24 cellular contexts compared by ENCODE assay signal in the genomic region with DNA sequence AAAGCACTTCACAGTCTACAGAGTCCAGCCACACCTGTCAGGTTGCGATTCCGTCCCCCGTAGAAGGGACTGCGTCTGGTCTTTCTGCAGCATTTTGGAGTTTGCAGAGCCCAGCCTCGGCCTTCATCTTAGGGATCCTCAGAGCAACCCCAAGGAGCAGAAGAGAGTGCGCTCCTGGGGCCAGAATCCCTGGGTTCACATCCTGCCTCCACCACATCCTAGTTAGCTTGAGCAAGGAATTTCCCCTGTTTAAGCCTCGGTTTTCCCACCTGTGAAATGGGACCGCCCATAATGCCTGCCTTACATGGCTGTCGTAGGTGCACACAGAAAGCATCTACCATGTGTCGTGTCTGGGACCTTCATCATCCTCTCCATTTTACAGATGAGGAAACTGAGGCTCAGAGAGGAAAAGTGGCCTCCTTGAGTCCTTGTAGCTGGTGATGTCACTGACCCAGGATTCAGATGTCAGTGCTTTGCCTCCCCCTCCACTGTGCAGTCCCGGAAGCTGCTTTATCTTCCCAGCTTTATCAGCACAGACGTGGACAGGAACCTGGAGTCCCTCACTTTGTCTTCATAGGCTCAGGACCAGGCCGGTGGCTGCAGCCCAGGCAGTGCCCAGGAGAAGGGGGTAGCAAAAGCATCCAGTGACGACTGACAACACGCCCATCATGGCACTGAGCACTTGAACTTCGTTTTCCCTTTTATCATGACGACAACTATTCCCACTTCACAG.
DNase-seq lines count a peak whose midpoint lies in the region; ATAC-seq and TF ChIP-seq lines count a peak whose summit lies in the region.
"Had no signal": no experiment of that assay in that cellular context is flagged by ENCODE, and none has a peak within 500 bp of the region (broad histone marks: within the 10 kb centered on the region; RNA-seq: fewer than 3 reads in every experiment).

No MANE protein-coding gene starts in this region.

- CTCF ChIA-PET in activated CD8-positive, alpha-beta memory T cell treated with anti-CD3 and anti-CD28 coated beads, Interleukin-2, amount 10 ng/mL, durations not matched to agents 7 days and 5 days (lab: Charles Lee): no interaction called here

- H3K36me3 ChIP-seq in neural progenitor cell (no peaks in the 10 kb centered on the region), trophoblast cell (ENCODE audit: control insufficient read depth in 1 of 2, insufficient read depth in 2 of 2, low read length in 2 of 2) (no peaks in the 10 kb centered on the region)

- no peak overlapping the region for H3K27ac Mint-ChIP-seq in activated CD8-positive, alpha-beta memory T cell treated with anti-CD3 and anti-CD28 coated beads, Interleukin-2, amount 10 ng/mL, durations not matched to agents 7 days and 5 days
- peak overlapping the region; percentile 55 for H3K27ac Mint-ChIP-seq in neural progenitor cell
- H3K27ac Mint-ChIP-seq: B cell; CD8-positive, alpha-beta T cell had no signal

- H3K9ac ChIP-seq in neural progenitor cell (no peak overlapping the region), trophoblast cell (ENCODE audit: low read length) (no peak overlapping the region)
- H3K9ac ChIP-seq: GM23248, KMS-11 had no signal

- H4K91ac ChIP-seq in trophoblast cell (ENCODE audit: low read depth, low read length): no peak overlapping the region

- no peak overlapping the region for H3K4me3 Mint-ChIP-seq in activated CD8-positive, alpha-beta memory T cell treated with anti-CD3 and anti-CD28 coated beads, Interleukin-2, amount 10 ng/mL, durations not matched to agents 7 days and 5 days
- H3K4me3 Mint-ChIP-seq in neural progenitor cell: no peak overlapping the region
- H3K4me3 Mint-ChIP-seq: B cell; CD8-positive, alpha-beta T cell; H9 had no signal

- no peak for TF ChIP-seq CTCF in neural progenitor cell (IDR thresholded peaks at IDR 0.05)

- H3K14ac ChIP-seq in trophoblast cell (ENCODE audit: low read length): no peak overlapping the region

- no peaks in the 10 kb centered on the region for H3K9me3 ChIP-seq in neural progenitor cell (ENCODE audit: low read depth)
- H3K9me3 ChIP-seq in trophoblast cell (ENCODE audit: insufficient read depth, low read depth, low read length): no peaks in the 10 kb centered on the region
- H3K9me3 ChIP-seq: Caco-2 had no signal

- no peaks in the 10 kb centered on the region for H4K20me1 ChIP-seq in neural progenitor cell (ENCODE audit: low read depth)

- H3K27ac ChIP-seq in neural progenitor cell (no peak overlapping the region), trophoblast cell (ENCODE audit: low read depth, low read length) (no peak overlapping the region)
- H3K27ac ChIP-seq: 22Rv1, C4-2B, GM23248, KMS-11 had no signal

- no CpG with 5 or more reads among the region's 17 CpGs for WGBS in trophoblast cell (ENCODE audit: extremely low coverage, insufficient coverage, insufficient read length)

- DNase-seq in activated CD8-positive, alpha-beta memory T cell treated with anti-CD3 and anti-CD28 coated beads for 24 hours: peak; percentile 42
- DNase-seq in activated CD8-positive, alpha-beta memory T cell treated with anti-CD3 and anti-CD28 coated beads, Interleukin-2, amount 50 U/mL, for 4 hours: no peak
- DNase-seq in activated CD8-positive, alpha-beta memory T cell treated with anti-CD3 and anti-CD28 coated beads, Interleukin-2, amount 10 ng/mL, durations not matched to agents 7 days and 5 days: peak; percentile 25
- DNase-seq in ecto neural progenitor cell (ENCODE audit: low spot score) (peak; percentile 26), neural progenitor cell (ENCODE audit: low spot score) (no peak), RPMI8226 (no peak), trophoblast cell (no peak), T-helper 9 cell (no peak)
- DNase-seq: Caco-2, GM23248, H9, IMR-90, MM.1S, NCI-H1417, NCI-H1694, NCI-H2081, NCI-H2171, NCI-H226, NCI-H510A treated with DMSO at 0.1 percent for 48 hours had no signal

- H4K8ac ChIP-seq in trophoblast cell (ENCODE audit: low read depth, low read length): no peak overlapping the region

- peaks cover 3% of the 10 kb centered on the region for H3K36me3 Mint-ChIP-seq in activated CD8-positive, alpha-beta memory T cell treated with anti-CD3 and anti-CD28 coated beads, Interleukin-2, amount 10 ng/mL, durations not matched to agents 7 days and 5 days
- no peaks in the 10 kb centered on the region for H3K36me3 Mint-ChIP-seq in neural progenitor cell
- H3K36me3 Mint-ChIP-seq: CD8-positive, alpha-beta T cell had no signal

- H2BK12ac ChIP-seq in trophoblast cell (ENCODE audit: low read length): no peak overlapping the region

- no peak overlapping the region for H2BK5ac ChIP-seq in trophoblast cell (ENCODE audit: low read depth, low read length, poor library complexity)

- H3K27me3 Mint-ChIP-seq in activated CD8-positive, alpha-beta memory T cell treated with anti-CD3 and anti-CD28 coated beads, Interleukin-2, amount 10 ng/mL, durations not matched to agents 7 days and 5 days: peaks cover 5% of the 10 kb centered on the region
- H3K27me3 Mint-ChIP-seq in neural progenitor cell (ENCODE audit: insufficient read depth, low read depth): peaks cover 7% of the 10 kb centered on the region

- H3K27me3 ChIP-seq in neural progenitor cell: no peaks in the 10 kb centered on the region
- no peaks in the 10 kb centered on the region for H3K27me3 ChIP-seq in trophoblast cell (ENCODE audit: insufficient read depth, low read length)

- H3K18ac ChIP-seq in trophoblast cell (ENCODE audit: low read length): no peak overlapping the region

- no peak overlapping the region for H3K4me3 ChIP-seq in neural progenitor cell
- no peak overlapping the region for H3K4me3 ChIP-seq in trophoblast cell (ENCODE audit: low read depth, low read length)
- H3K4me3 ChIP-seq: GM23248 had no signal

- H3K79me2 ChIP-seq in neural progenitor cell (ENCODE audit: low read depth) (no peaks in the 10 kb centered on the region), trophoblast cell (ENCODE audit: control insufficient read depth, insufficient read depth, low read length, poor library complexity) (no peaks in the 10 kb centered on the region)

- H2AFZ ChIP-seq in neural progenitor cell (replicated peaks) (no peak overlapping the region), trophoblast cell (ENCODE audit: insufficient read depth, low read length, poor library complexity) (no peak overlapping the region)
- H2AFZ ChIP-seq: GM23248 had no signal

- H2AK5ac ChIP-seq in trophoblast cell (ENCODE audit: low read length): no peak overlapping the region

- H3K9me3 Mint-ChIP-seq in activated CD8-positive, alpha-beta memory T cell treated with anti-CD3 and anti-CD28 coated beads, Interleukin-2, amount 10 ng/mL, durations not matched to agents 7 days and 5 days (ENCODE audit: low read depth): peaks cover 3% of the 10 kb centered on the region
- H3K9me3 Mint-ChIP-seq in neural progenitor cell: no peaks in the 10 kb centered on the region
- H3K9me3 Mint-ChIP-seq: CD8-positive, alpha-beta T cell; H9 had no signal

- H3K4me1 ChIP-seq in neural progenitor cell: peaks cover 9% of the 10 kb centered on the region
- H3K4me1 ChIP-seq in trophoblast cell (ENCODE audit: control insufficient read depth in 1 of 2, insufficient read depth in 2 of 2, low read length in 2 of 2): no peaks in the 10 kb centered on the region
- H3K4me1 ChIP-seq: Caco-2 had no signal

- H2BK120ac ChIP-seq in trophoblast cell (ENCODE audit: insufficient read depth, low read length, poor library complexity): no peak overlapping the region

- H3K23ac ChIP-seq in trophoblast cell (ENCODE audit: low read length): no peak overlapping the region

- no peaks in the 10 kb centered on the region for H3K79me1 ChIP-seq in trophoblast cell (ENCODE audit: low read length)

- no peak for ATAC-seq in activated CD8-positive, alpha-beta memory T cell treated with anti-CD3 and anti-CD28 coated beads, Interleukin-2, amount 10 ng/mL, durations not matched to agents 7 days and 5 days
- ATAC-seq: CD8-positive, alpha-beta T cell had no signal

- H4K12ac ChIP-seq in trophoblast cell (ENCODE audit: low read depth, low read length): no peak overlapping the region

- peaks cover 17% of the 10 kb centered on the region for H3K4me1 Mint-ChIP-seq in activated CD8-positive, alpha-beta memory T cell treated with anti-CD3 and anti-CD28 coated beads, Interleukin-2, amount 10 ng/mL, durations not matched to agents 7 days and 5 days
- peaks cover 5% of the 10 kb centered on the region for H3K4me1 Mint-ChIP-seq in neural progenitor cell
- H3K4me1 Mint-ChIP-seq: B cell, H9 had no signal

- no peak overlapping the region for H3K4ac ChIP-seq in trophoblast cell (ENCODE audit: low read depth, low read length)

- no peak overlapping the region for H3K4me2 ChIP-seq in neural progenitor cell
- H3K4me2 ChIP-seq in trophoblast cell (ENCODE audit: low read length): no peak overlapping the region
- H3K4me2 ChIP-seq: KMS-11 had no signal

- no peaks in the 10 kb centered on the region for H3F3A ChIP-seq in neural progenitor cell (ENCODE audit: low read depth)

Comparison
In these comparisons a context has a peak if more than half of its experiments do, and no peak if none do; other contexts are left out.
1. DNase-seq: peak in activated CD8-positive, alpha-beta memory T cell treated with anti-CD3 and anti-CD28 coated beads for 24 hours (single experiment), activated CD8-positive, alpha-beta memory T cell treated with anti-CD3 and anti-CD28 coated beads, Interleukin-2, amount 10 ng/mL, durations not matched to agents 7 days and 5 days (single experiment) and ecto neural progenitor cell (single experiment); none in activated CD8-positive, alpha-beta memory T cell treated with anti-CD3 and anti-CD28 coated beads, Interleukin-2, amount 50 U/mL, for 4 hours (single experiment), neural progenitor cell (single experiment), RPMI8226 (single experiment), trophoblast cell (0 of 2) and T-helper 9 cell (single experiment).